Comparison of ENCODE assay signal across 8 cellular contexts in genomic region chr6:28542440-28543293, GRCh38. TPM values are rescaled to one million over a fixed set of nuclear protein-coding genes. Genes with fewer than 3 reads are reported as not detected.
DNase-seq lines count a peak whose midpoint lies in the region; ATAC-seq, FAIRE-seq and TF ChIP-seq lines count a peak whose summit lies in the region.

No MANE protein-coding gene starts in this region.

- DNase-seq in AG08395 (ENCODE audit: low spot score) (peak; percentile 38), HT-29 (ENCODE audit: low spot score) (peak; percentile 92), fibroblast of pulmonary artery (ENCODE audit: low read depth) (peak; percentile 82), pancreas (peak; percentile 35 to 71 (median 60))
- DNase-seq in activated T-cell treated with anti-CD3 and anti-CD28 coated beads, Interleukin-2, amount 50 U/mL, for 1 hour = peak; percentile 65

- H3F3A ChIP-seq in OCI-LY1 (ENCODE audit: insufficient read depth, low read length) = no peaks in the 10 kb centered on the region

- H3K4me3 ChIP-seq in OCI-LY1 (ENCODE audit: low read depth, low read length, poor library complexity, severe bottlenecking) (peak overlapping the region; percentile 63), fibroblast of pulmonary artery (replicated peaks; ENCODE audit: low read depth, low read length) (peak overlapping the region; percentile 41), pancreas (peak overlapping the region in 3 of 4 donors; percentile 6 to 29 (median 28))

- H3K36me3 ChIP-seq in OCI-LY1 (ENCODE audit: insufficient read depth, low read length) = no peaks in the 10 kb centered on the region
- no peaks in the 10 kb centered on the region for H3K36me3 ChIP-seq in pancreas

- no peaks in the 10 kb centered on the region for H3K79me2 ChIP-seq in OCI-LY1 (ENCODE audit: insufficient read depth, low read length)

- WGBS in pancreas, 2 donors = 2% methylated on average over 30 of the region's 30 CpGs

- H3K27me3 ChIP-seq in OCI-LY1 (ENCODE audit: insufficient read depth, low read length) (no peaks in the 10 kb centered on the region), pancreas (peaks cover 0 to 38% (median 0%) of the 10 kb centered on the region in 4 donors)

- H3K27ac ChIP-seq in OCI-LY1 (ENCODE audit: low read depth, low read length, poor library complexity, severe bottlenecking) (no peak overlapping the region), pancreas (peak overlapping the region in 1 of 4 donors; percentile 19)

- peak overlapping the region; percentile 78 for H3K4me2 ChIP-seq in OCI-LY1 (ENCODE audit: low read length)

- H3K9ac ChIP-seq in OCI-LY1 (ENCODE audit: low read length) = peak overlapping the region; percentile 39; the same call in 1 of the 2 replicates

- no peak for FAIRE-seq in pancreas (lab: Jason Lieb, UNC)

- TF ChIP-seq CTCF in OCI-LY1 (IDR thresholded peaks at IDR 0.05; ENCODE audit: low read length) (peak; percentile 64), fibroblast of pulmonary artery (IDR thresholded peaks at IDR 0.05; ENCODE audit: low read length, missing control alignments) (peak; percentile 54), pancreas (IDR thresholded peaks at IDR 0.05) (peak in 2 of 4 donors; percentile 31 to 43)

- intact Hi-C loops in pancreas (cut with DNase I) = no loop called here

- no peak overlapping the region for H2AFZ ChIP-seq in OCI-LY1 (ENCODE audit: low read length)

- peaks cover 13% of the 10 kb centered on the region for H3K4me1 ChIP-seq in OCI-LY1 (ENCODE audit: insufficient read depth, low read length, severe bottlenecking)
- H3K4me1 ChIP-seq in pancreas = no peaks in the 10 kb centered on the region

- no peaks in the 10 kb centered on the region for H3K9me2 ChIP-seq in OCI-LY1 (ENCODE audit: low read depth, low read length)

- peak; percentile 50 for ATAC-seq in GM18867 (IDR thresholded peaks at IDR 0.05; ENCODE audit: unreplicated experiment)
- peak; percentile 87 to 97 (median 91) for ATAC-seq in pancreas
- no peak for ATAC-seq in GM18858 (IDR thresholded peaks at IDR 0.05; ENCODE audit: unreplicated experiment)

- H4K20me1 ChIP-seq in OCI-LY1 (ENCODE audit: insufficient read depth, low read length) = no peaks in the 10 kb centered on the region

- no peaks in the 10 kb centered on the region; the same call in 1 of the 2 replicates for H3K9me3 ChIP-seq in OCI-LY1 (ENCODE audit: low read length)
- no peaks in the 10 kb centered on the region for H3K9me3 ChIP-seq in pancreas

RNA-seq across cellular contexts. Expression of gene GPX5, which starts 17.0 kb away (rescaled TPM):
- not detected in 2 replicates for total RNA-seq in HT-29 (2014; rRNA removed; shearing (Covaris generic))
- not detected for total RNA-seq in pancreas
- not detected for polyA plus RNA-seq in pancreas

RNA-seq across cellular contexts. Expression of gene GPX6, which starts 27.1 kb away (rescaled TPM):
- total RNA-seq in HT-29 (2014; rRNA removed; shearing (Covaris generic)) = not detected in 2 replicates
- total RNA-seq in pancreas = not detected
- polyA plus RNA-seq in pancreas = not detected

Comparison
In these comparisons a context has a peak if more than half of its experiments do, and no peak if none do; other contexts are left out.
1. DNase-seq: peak in every context shown above with its lines; median percentile 92 in HT-29; 82 in fibroblast of pulmonary artery; 65 in activated T-cell treated with anti-CD3 and anti-CD28 coated beads, Interleukin-2, amount 50 U/mL, for 1 hour; 60 in pancreas; 38 in AG08395.